ENCODE assay signal across 8 cellular contexts in genomic region chr20:58228484-58229197, GRCh38. TPM values are rescaled to one million over a fixed set of nuclear protein-coding genes. Genes with fewer than 3 reads are reported as not detected.
DNase-seq lines count a peak whose midpoint lies in the region; ATAC-seq and TF ChIP-seq lines count a peak whose summit lies in the region.

A gene with protein sequence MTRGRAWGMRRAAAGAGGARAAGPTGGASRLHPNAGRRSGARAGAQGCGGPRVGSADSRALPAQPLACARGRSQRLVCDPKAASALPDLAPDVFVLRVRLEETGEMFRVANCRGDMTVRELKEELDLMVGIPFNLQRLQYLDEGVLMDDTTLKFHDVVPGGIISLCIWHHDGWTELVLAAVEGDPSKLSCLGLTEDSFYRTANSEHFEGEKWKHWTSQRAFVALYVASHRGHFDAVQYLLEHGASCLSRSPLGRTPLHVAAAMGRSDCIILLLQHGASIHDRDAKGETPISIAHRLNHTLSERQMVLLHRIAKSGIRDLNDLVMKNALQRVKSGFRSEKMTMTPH (minus strand): TSS chr20:58228653. CDS start chr20:58228653, 0 bp downstream.

- H3K4me3 ChIP-seq in GM23338 (peak within 1 kb of the TSS; percentile 54), dorsolateral prefrontal cortex (peak within 1 kb of the TSS in 38 of 59 donors; percentile 3 to 56 (median 30)), neural cell (ENCODE audit: low read length) (peak within 1 kb of the TSS; percentile 67)

- peak; percentile 81 for ATAC-seq in GM23338
- ATAC-seq in activated CD4-positive, CD25-positive, alpha-beta regulatory T cell treated with anti-CD3 and anti-CD28 coated beads, Interleukin-2, amount 50 U/mL, for 24 hours: peak; percentile 60 to 61
- ATAC-seq in GM18868 (IDR thresholded peaks at IDR 0.05; ENCODE audit: unreplicated experiment): no peak
- no peak for ATAC-seq in HG02981 (IDR thresholded peaks at IDR 0.05; ENCODE audit: unreplicated experiment)
- no peak for ATAC-seq in GM18498 (IDR thresholded peaks at IDR 0.05; ENCODE audit: unreplicated experiment)

- H3K27ac ChIP-seq in GM23338 (ENCODE audit: low read depth) (peak within 1 kb of the TSS; percentile 90), dorsolateral prefrontal cortex (no peak within 1 kb of the TSS), neural cell (ENCODE audit: low read length) (no peak within 1 kb of the TSS)

- peaks cover 21% of the 10 kb centered on the region for H3K4me1 Mint-ChIP-seq in GM23338

- H3K36me3 Mint-ChIP-seq in GM23338 (ENCODE audit: low read depth): no peaks in the 10 kb centered on the region; the same call in 2 of the 3 replicates

- peaks cover 6% of the 10 kb centered on the region for H3K4me1 ChIP-seq in GM23338 (ENCODE audit: insufficient read depth)

- H3F3A ChIP-seq in GM23338 (replicated peaks; ENCODE audit: low read depth) (no peaks in the 10 kb centered on the region), neural cell (ENCODE audit: insufficient read depth, low read length, poor library complexity, severe bottlenecking) (no peaks in the 10 kb centered on the region)

- peak within 1 kb of the TSS; percentile 74 for H3K4me3 Mint-ChIP-seq in GM23338

- no peak for TF ChIP-seq RAD21 in neural cell (conservative IDR thresholded peaks at IDR 0.05)

- peaks cover 16% of the 10 kb centered on the region for H3K27me3 ChIP-seq in GM23338 (ENCODE audit: insufficient read depth)
- H3K27me3 ChIP-seq in dorsolateral prefrontal cortex: peaks cover 0 to 48% (median 26%) of the 10 kb centered on the region in 45 donors
- H3K27me3 ChIP-seq in neural cell (ENCODE audit: insufficient read depth, low read depth, low read length): peaks cover 38% of the 10 kb centered on the region

- DNase-seq in GM23338 (ENCODE audit: low spot score): peak; percentile 83
- peak in 1 of 10 donors; percentile 11 for DNase-seq in dorsolateral prefrontal cortex
- DNase-seq in occipital lobe (lab: John Stamatoyannopoulos, UW): no peak

- peak within 1 kb of the TSS; percentile 41 for H3K9ac ChIP-seq in neural cell (ENCODE audit: low read length)

- TF ChIP-seq EP300 in neural cell (conservative IDR thresholded peaks at IDR 0.05; ENCODE audit: poor library complexity, severe bottlenecking): no peak

- H2AFZ ChIP-seq in GM23338 (peak within 1 kb of the TSS; percentile 75), neural cell (ENCODE audit: low read depth, low read length) (no peak within 1 kb of the TSS)

- TF ChIP-seq CTCF in GM23338 (conservative IDR thresholded peaks at IDR 0.05; ENCODE audit: low read depth in 2 of 2) (no peak), dorsolateral prefrontal cortex (IDR thresholded peaks at IDR 0.05 in 54 of 56, conservative IDR thresholded peaks at IDR 0.05 in 2 of 56; ENCODE audit: low read depth in 1 of 56, partially characterized antibody in 56 of 56) (no peak), neural cell (IDR thresholded peaks at IDR 0.05; ENCODE audit: poor library complexity, severe bottlenecking) (peak; percentile 15)

- H3K27me3 Mint-ChIP-seq in GM23338 (ENCODE audit: insufficient read depth, low read depth, poor library complexity): peaks cover 20% of the 10 kb centered on the region

- peaks cover 8% of the 10 kb centered on the region for H3K9me2 ChIP-seq in GM23338 (ENCODE audit: insufficient read depth)
- H3K9me2 ChIP-seq in neural cell (ENCODE audit: insufficient read depth, low read length): no peaks in the 10 kb centered on the region

- H3K4me2 ChIP-seq in GM23338: peak within 1 kb of the TSS; percentile 79
- peak within 1 kb of the TSS; percentile 59 for H3K4me2 ChIP-seq in neural cell (ENCODE audit: low read length)

- H3K79me2 ChIP-seq in GM23338 (replicated peaks; ENCODE audit: insufficient read depth) (no peaks in the 10 kb centered on the region), neural cell (replicated peaks; ENCODE audit: insufficient read depth, low read length) (no peaks in the 10 kb centered on the region)

- intact Hi-C loops in dorsolateral prefrontal cortex (cut with DNase I): no loop called here

- peaks cover 9% of the 10 kb centered on the region; the same call in 1 of the 3 replicates for H3K9me3 Mint-ChIP-seq in GM23338

- H3K9me3 ChIP-seq in neural cell (ENCODE audit: low read length): no peaks in the 10 kb centered on the region

- no peaks in the 10 kb centered on the region for H3K36me3 ChIP-seq in GM23338 (ENCODE audit: insufficient read depth)
- H3K36me3 ChIP-seq in neural cell (ENCODE audit: insufficient read depth, low read length): no peaks in the 10 kb centered on the region

- H4K20me1 ChIP-seq in GM23338 (replicated peaks; ENCODE audit: insufficient read depth): no peaks in the 10 kb centered on the region
- H4K20me1 ChIP-seq in neural cell (ENCODE audit: insufficient read depth): no peaks in the 10 kb centered on the region

- H3K27ac Mint-ChIP-seq in GM23338: peak within 1 kb of the TSS; percentile 94

TF ChIP-seq in GM23338, 12 proteins besides CTCF, POLR2A, EP300 and RAD21 (continues in another document):
- TF ChIP-seq EZH2phosphoT487 (IDR thresholded peaks at IDR 0.05; ENCODE audit: unreplicated experiment): no peak
- peak; percentile 77 for TF ChIP-seq CREB1 (CRISPR knock-in tag; IDR thresholded peaks at IDR 0.05; ENCODE audit: low read depth)
- TF ChIP-seq EZH2 (IDR thresholded peaks at IDR 0.05; ENCODE audit: low read depth, unreplicated experiment): no peak
- TF ChIP-seq POLR2AphosphoS5 (IDR thresholded peaks at IDR 0.05; ENCODE audit: low read depth): peak; percentile 70
- TF ChIP-seq REST (IDR thresholded peaks at IDR 0.05; ENCODE audit: unreplicated experiment): no peak

TF ChIP-seq in neural cell, 6 proteins besides CTCF, POLR2A, EP300 and RAD21:
- TF ChIP-seq SMC3 (conservative IDR thresholded peaks at IDR 0.05; ENCODE audit: poor library complexity): no peak
- peak; percentile 19 for TF ChIP-seq POLR2AphosphoS5 (IDR thresholded peaks at IDR 0.05)

RNA-seq across cellular contexts. Expression of the gene that starts here (rescaled TPM):
- total RNA-seq in GM23338 (2014; rRNA removed; shearing (Covaris generic)): not detected in 2 replicates
- polyA plus RNA-seq in GM23338 (2016; fragmentation: Nextera tagmentation; extraction: Ambion mirVana) (not detected in 2 replicates), neural cell (not detected in 2 replicates)
- total RNA-seq in dorsolateral prefrontal cortex (under 1 TPM in 1 of 120 experiments, not detected in 119; 0.66 TPM), occipital lobe (not detected)
- polyA minus RNA-seq in neural cell: not detected in 2 replicates

Comparison
In these comparisons a context has a peak if more than half of its experiments do, and no peak if none do; other contexts are left out.
1. Peak in DNase-seq, ATAC-seq, H3K4me3 ChIP-seq, H3K27ac ChIP-seq and H3K4me2 ChIP-seq in GM23338; RNA of the gene not detected or under 1 TPM.
2. ATAC-seq: peak in activated CD4-positive, CD25-positive, alpha-beta regulatory T cell treated with anti-CD3 and anti-CD28 coated beads, Interleukin-2, amount 50 U/mL, for 24 hours (2 of 2); none in GM18868 (single experiment), HG02981 (single experiment) and GM18498 (single experiment).
3. Peak in every context shown above with its lines, with median percentiles within 50 percentile points of each other: H3K4me3 ChIP-seq.